9 cellular contexts compared by ENCODE assay signal in genomic region chr16:88784856-88785105, GRCh38. TPM values are rescaled to one million over a fixed set of nuclear protein-coding genes. Genes with fewer than 3 reads are reported as not detected.
DNase-seq lines count a peak whose midpoint lies in the region; ATAC-seq, FAIRE-seq and TF ChIP-seq lines count a peak whose summit lies in the region.
"Had no signal": no experiment of that assay in that cellular context is flagged by ENCODE, and none has a peak within 500 bp of the region (broad histone marks: within the 10 kb centered on the region; RNA-seq: fewer than 3 reads in every experiment).

No MANE protein-coding gene starts in this region.

- H3K36me3 Mint-ChIP-seq in CD4-positive, alpha-beta memory T cell: peaks cover 0 to 16% of the 10 kb centered on the region in 2 donors

- no peaks in the 10 kb centered on the region for H3K9me3 ChIP-seq in CD4-positive, alpha-beta memory T cell (ENCODE audit: control insufficient read depth in 1 of 2, low read length in 2 of 2)
- H3K9me3 ChIP-seq in NT2/D1 (ENCODE audit: insufficient read depth, low read length): no peaks in the 10 kb centered on the region
- no peaks in the 10 kb centered on the region for H3K9me3 ChIP-seq in esophagus (ENCODE audit: control insufficient read depth in 2 of 2, insufficient read depth in 1 of 2, low read depth in 1 of 2, low read length in 1 of 2)

- H3K27me3 ChIP-seq in CD4-positive, alpha-beta memory T cell (ENCODE audit: insufficient read depth, low read length): no peaks in the 10 kb centered on the region
- H3K27me3 ChIP-seq in NT2/D1 (ENCODE audit: insufficient read depth, insufficient read length) (peaks cover 20% of the 10 kb centered on the region), esophagus (ENCODE audit: control insufficient read depth in 1 of 2, insufficient read depth in 2 of 2, low read length in 2 of 2) (no peaks in the 10 kb centered on the region)

- CTCF ChIA-PET in CD4-positive, alpha-beta memory T cell (lab: Charles Lee; ENCODE audit: partially characterized antibody): interaction anchor here (2.7 to 10.7 kb wide), 4 partner anchors 26 to 73 kb away, joined by 13 to 137 read pairs (median 47); partner anchors contain the start of genes GALNS and TRAPPC2L

- peak overlapping the region; percentile 80 for H3K9ac ChIP-seq in NT2/D1 (ENCODE audit: insufficient read length, low read depth)

- peak overlapping the region; percentile 74 for H3K27ac ChIP-seq in CD4-positive, alpha-beta memory T cell (ENCODE audit: low read depth, low read length)
- peak overlapping the region; percentile 86 to 94 for H3K27ac ChIP-seq in esophagus (ENCODE audit: low read depth in 2 of 2, low read length in 1 of 2)

- POLR2A ChIA-PET in CD4-positive, alpha-beta memory T cell (lab: Charles Lee; ENCODE audit: partially characterized antibody): interaction anchor here (0.7 to 8.8 kb wide), 9 partner anchors 11 to 214 kb away, joined by 3 to 206 read pairs (median 5); partner anchors contain the start of genes APRT, CDT1, GALNS and TRAPPC2L

- WGBS in esophagus, 2 donors: 0 to 1% methylated on average over 11 to 32 of the region's 32 CpGs

- H3K4me3 Mint-ChIP-seq in CD4-positive, alpha-beta memory T cell: peak overlapping the region in 1 of 8 donors; percentile 85

- intact Hi-C loops in CD4-positive, alpha-beta memory T cell (cut with micrococcal nuclease): loop anchor here (1.0 to 5.0 kb wide), 5 partner anchors 18 to 97 kb away; partner anchors contain the start of genes APRT and SNAI3

- peaks cover 0 to 1% (median 0%) of the 10 kb centered on the region in 8 donors for H3K9me3 Mint-ChIP-seq in CD4-positive, alpha-beta memory T cell

- no peak for DNase-seq in CD4-positive, alpha-beta memory T cell
- DNase-seq in NT2/D1 (ENCODE audit: low read depth, low spot score) (no peak), omental fat pad (ENCODE audit: low spot score) (no peak), NCI-H1694 treated with DMSO at 0.1 percent for 48 hours (lab: John Stamatoyannopoulos, UW) (no peak), SK-N-DZ (ENCODE audit: low spot score) (no peak), GM12891 (ENCODE audit: insufficient read length, low spot score) (no peak)

- peak; percentile 27 for ATAC-seq in omental fat pad (ENCODE audit: low FRiP score)
- ATAC-seq in HG02623 (IDR thresholded peaks at IDR 0.05; ENCODE audit: unreplicated experiment): no peak

- H3K27me3 Mint-ChIP-seq in CD4-positive, alpha-beta memory T cell: no peaks in the 10 kb centered on the region

- peak overlapping the region in 1 of 2 donors; percentile 70 for H3K4me3 ChIP-seq in CD4-positive, alpha-beta memory T cell (ENCODE audit: low read length in 2 of 2)
- H3K4me3 ChIP-seq in NT2/D1 (ENCODE audit: insufficient read length, low read depth) (peak overlapping the region; percentile 58), esophagus (ENCODE audit: low read depth in 1 of 2, low read length in 2 of 2) (peak overlapping the region; percentile 71 to 73)

- H3K4me1 Mint-ChIP-seq in CD4-positive, alpha-beta memory T cell: peaks cover 33 to 46% (median 42%) of the 10 kb centered on the region in 4 donors

- no peaks in the 10 kb centered on the region for H3K36me3 ChIP-seq in CD4-positive, alpha-beta memory T cell (ENCODE audit: insufficient read depth, low read length)
- H3K36me3 ChIP-seq in NT2/D1 (ENCODE audit: insufficient read depth, insufficient read length, low read length): peaks cover 5% of the 10 kb centered on the region
- H3K36me3 ChIP-seq in esophagus (ENCODE audit: control insufficient read depth in 2 of 2, insufficient read depth in 2 of 2, low read length in 1 of 2): no peaks in the 10 kb centered on the region

- no peak for FAIRE-seq in GM12891 (lab: Jason Lieb, UNC)
- FAIRE-seq: GM18507 had no signal

- no peak for TF ChIP-seq POLR2A in GM12891 (IDR thresholded peaks at IDR 0.05; ENCODE audit: low read depth, low read length)

- TF ChIP-seq CTCF in omental fat pad (IDR thresholded peaks at IDR 0.05): no peak

- peaks cover 52% of the 10 kb centered on the region for H3K4me1 ChIP-seq in CD4-positive, alpha-beta memory T cell (ENCODE audit: insufficient read depth, low read length)
- H3K4me1 ChIP-seq in NT2/D1 (ENCODE audit: insufficient read depth, insufficient read length) (peaks cover 26% of the 10 kb centered on the region), esophagus (ENCODE audit: control insufficient read depth in 2 of 2, insufficient read depth in 2 of 2, low read length in 1 of 2) (peaks cover 4 to 27% of the 10 kb centered on the region in 2 donors)

- no peak overlapping the region for H3K27ac Mint-ChIP-seq in CD4-positive, alpha-beta memory T cell

TF ChIP-seq in GM12891, 5 proteins besides CTCF, POLR2A, EP300 and RAD21:
- TF ChIP-seq SPI1 (IDR thresholded peaks at IDR 0.05; ENCODE audit: low read depth, low read length) (no peak), POU2F2 (IDR thresholded peaks at IDR 0.05; ENCODE audit: low read depth, low read length) (no peak), TAF1 (IDR thresholded peaks at IDR 0.05; ENCODE audit: low read depth, low read length) (no peak), PAX5 (IDR thresholded peaks at IDR 0.05; ENCODE audit: insufficient read depth, low read length, severe bottlenecking) (no peak)

RNA-seq across cellular contexts. Expression of gene PIEZO1, which starts 0.2 kb away (rescaled TPM):
- total RNA-seq in CD4-positive, alpha-beta memory T cell: 100 to 1,000 TPM; 274 to 302 TPM
- 10 to 100 TPM; 12.0 to 67.5 TPM for polyA plus RNA-seq in CD4-positive, alpha-beta memory T cell
- polyA plus RNA-seq in esophagus: 100 to 1,000 TPM; 102 to 172 TPM
- 100 to 1,000 TPM; 151 to 315 (median 249) TPM for total RNA-seq in omental fat pad
- polyA plus RNA-seq in SK-N-DZ (2014; cell fraction: cytosol; rRNA removed): 37.9 and 52.7 TPM in 2 replicates
- polyA plus RNA-seq in SK-N-DZ (2014; cell fraction: nucleus; rRNA removed): 213 and 283 TPM in 2 replicates
- 67.7 TPM for polyA plus RNA-seq in GM12891 (2012; ENCODE audit: low read depth, missing spikeins)

RNA-seq across cellular contexts. Expression of gene CDT1, which starts 18.8 kb away (rescaled TPM):
- total RNA-seq in CD4-positive, alpha-beta memory T cell: under 1 TPM; 0.17 TPM
- under 1 TPM; 0.19 to 0.26 TPM for polyA plus RNA-seq in CD4-positive, alpha-beta memory T cell
- polyA plus RNA-seq in esophagus: 1 to 10 TPM; 5.8 to 9.9 TPM
- total RNA-seq in omental fat pad: 1 to 10 TPM in 2 of 4 donors, under 1 TPM in 2; 0.19 to 3.5 (median 1.6) TPM
- polyA plus RNA-seq in SK-N-DZ (2014; cell fraction: cytosol; rRNA removed): 77.2 and 112 TPM in 2 replicates
- polyA plus RNA-seq in SK-N-DZ (2014; cell fraction: nucleus; rRNA removed): 39.4 and 47.6 TPM in 2 replicates
- polyA plus RNA-seq in GM12891 (2012; ENCODE audit: low read depth, missing spikeins): 29.8 TPM

RNA-seq across cellular contexts. Expression of gene APRT, which starts 26.9 kb away (rescaled TPM):
- total RNA-seq in CD4-positive, alpha-beta memory T cell: 100 to 1,000 TPM; 171 to 175 TPM
- polyA plus RNA-seq in CD4-positive, alpha-beta memory T cell: 100 to 1,000 TPM; 569 to 624 TPM
- polyA plus RNA-seq in esophagus: 100 to 1,000 TPM; 137 to 223 TPM
- total RNA-seq in omental fat pad: 100 to 1,000 TPM in 3 of 4 donors, 10 to 100 TPM in 1; 94.4 to 127 (median 115) TPM
- 144 and 169 TPM in 2 replicates for polyA plus RNA-seq in SK-N-DZ (2014; cell fraction: cytosol; rRNA removed)
- polyA plus RNA-seq in SK-N-DZ (2014; cell fraction: nucleus; rRNA removed): 148 and 171 TPM in 2 replicates
- polyA plus RNA-seq in GM12891 (2012; ENCODE audit: low read depth, missing spikeins): 182 TPM
